10 cellular contexts compared by ENCODE assay signal in genomic region chr7:56104138-56104537, GRCh38. TPM values are rescaled to one million over a fixed set of nuclear protein-coding genes. Genes with fewer than 3 reads are reported as not detected.
DNase-seq lines count a peak whose midpoint lies in the region; ATAC-seq, FAIRE-seq and TF ChIP-seq lines count a peak whose summit lies in the region.
"Not testable (repeated sequence)": the region's sequence is repeated elsewhere in the genome, so short reads cannot be mapped to it uniquely, and the experiment has no call there.
"Had no signal": no experiment of that assay in that cellular context is flagged by ENCODE, and none has a peak within 500 bp of the region (broad histone marks: within the 10 kb centered on the region; RNA-seq: fewer than 3 reads in every experiment).

No MANE protein-coding gene starts in this region.

- not testable (repeated sequence) for TF ChIP-seq CTCF in DND-41 (IDR thresholded peaks at IDR 0.05; ENCODE audit: borderline replicate concordance, extremely low read depth, low read length, poor library complexity, severe bottlenecking); RWPE1 (conservative IDR thresholded peaks at IDR 0.05; ENCODE audit: low read depth); GM12878 (IDR thresholded peaks at IDR 0.05 in 2 of 3, conservative IDR thresholded peaks at IDR 0.05 in 1 of 3; ENCODE audit: control insufficient read depth in 2 of 3, extremely low read depth in 1 of 3, insufficient read depth in 1 of 3, low read depth in 3 of 3, low read length in 3 of 3); sigmoid colon (IDR thresholded peaks at IDR 0.05)

- H3K79me2 ChIP-seq in DND-41 (ENCODE audit: insufficient read depth, low read length) (peaks cover 43% of the 10 kb centered on the region), GM12878 (ENCODE audit: control insufficient read depth, insufficient read depth, low read length) (peaks cover 24% of the 10 kb centered on the region)

- CTCF ChIA-PET in RWPE1 (lab: Yijun Ruan, JAX): interaction anchor here (0.7 kb wide), 1 partner anchor 11 kb away, joined by 3 read pairs; no protein-coding TSS in a partner anchor
- CTCF ChIA-PET in GM12878 (lab: Yijun Ruan, JAX): interaction anchor here (0.7 to 1.4 kb wide), 2 partner anchors 31 to 1627 kb away, joined by 3 read pairs; no protein-coding TSS in a partner anchor

- H3K27ac ChIP-seq in DND-41 (ENCODE audit: low read length); GM12878 (ENCODE audit: control insufficient read depth, insufficient read depth); sigmoid colon: not testable (repeated sequence)
- 0 out of 2 replicates have a peak overlapping the region, but pooled peaks have one; percentile 2 for H3K27ac ChIP-seq in RWPE1

- BruUV-seq in GM12878 (replicated peaks; lab: Mats Ljungman, UMichigan): not testable (repeated sequence)

- not testable (repeated sequence) for H3K9ac ChIP-seq in DND-41 (ENCODE audit: low read depth, low read length); GM12878 (ENCODE audit: control insufficient read depth, insufficient read depth, low read length)

- H3K9me3 Mint-ChIP-seq in activated T-cell treated with anti-CD3 and anti-CD28 coated beads, Interleukin-2, amount 50 U/mL, for 24 hours: not testable (repeated sequence)

- H4K20me1 ChIP-seq in DND-41 (ENCODE audit: insufficient read depth, low read length): peaks cover 32% of the 10 kb centered on the region
- not testable (repeated sequence) for H4K20me1 ChIP-seq in GM12878 (ENCODE audit: control insufficient read depth, insufficient read depth)

- not testable (repeated sequence) for H3K27me3 ChIP-seq in DND-41 (ENCODE audit: insufficient read depth, low read length, poor library complexity); GM12878 (replicated peaks in 1 of 2; ENCODE audit: control insufficient read depth in 2 of 2, insufficient read depth in 2 of 2, low read length in 1 of 2); sigmoid colon

- POLR2A ChIA-PET in RWPE1 (lab: Yijun Ruan, JAX; ENCODE audit: low non-redundant PET) (interaction anchor here (0.7 kb wide), 1 partner anchor 123 kb away, joined by 3 read pairs; no protein-coding TSS in a partner anchor), GM12878 (lab: Charles Lee) (interaction anchor here (0.7 kb wide), 1 partner anchor 293 kb away, joined by 3 read pairs; no protein-coding TSS in a partner anchor)

- H2AFZ ChIP-seq in DND-41 (ENCODE audit: low read depth, low read length); GM12878 (ENCODE audit: control insufficient read depth, low read depth, low read length): not testable (repeated sequence)

- SMC1A ChIA-PET in GM12878 (lab: Charles Lee; ENCODE audit: uncharacterized antibody, unreplicated experiment): not testable (repeated sequence)

- H3K4me3 Mint-ChIP-seq in activated T-cell treated with anti-CD3 and anti-CD28 coated beads, Interleukin-2, amount 50 U/mL, for 24 hours: peak overlapping the region; percentile 97

- RAD21 ChIA-PET in GM12878 (lab: Charles Lee; ENCODE audit: unreplicated experiment): not testable (repeated sequence)

- H3K4me2 ChIP-seq in DND-41 (ENCODE audit: insufficient read depth, low read length) (peak overlapping the region; percentile 81), GM12878 (ENCODE audit: control insufficient read depth, insufficient read depth) (peak overlapping the region; percentile 44; the same call in 1 of the 2 replicates)

- not testable (repeated sequence) for FAIRE-seq in GM12878 (lab: Jason Lieb, UNC)

- not testable (repeated sequence) for DNase-seq in DND-41; RWPE1 (ENCODE audit: low spot score); activated T-cell treated with anti-CD3 and anti-CD28 coated beads, Interleukin-2, amount 50 U/mL, for 24 hours; GM12878 (ENCODE audit: low read depth, low spot score)
- DNase-seq in sigmoid colon: peak; percentile 12

- in situ Hi-C loops in GM12878 (cut with MboI): loop anchor here (10.0 kb wide), 1 partner anchor 1349 kb away; the partner anchor contains the start of gene SEC61G

- not testable (repeated sequence) for TF ChIP-seq EP300 in GM12878 (IDR thresholded peaks at IDR 0.05; ENCODE audit: borderline replicate concordance in 1 of 2, control insufficient read depth in 1 of 2, low read depth in 2 of 2, low read length in 2 of 2); sigmoid colon (IDR thresholded peaks at IDR 0.05)

- H3K4me3 ChIP-seq in DND-41 (ENCODE audit: low read depth in 1 of 2, low read length in 2 of 2): peak overlapping the region in 1 of 2 experiments; percentile 30; a peak in 1 of 4 replicates
- H3K4me3 ChIP-seq in GM12878: peak overlapping the region; percentile 87; the same call in 1 of the 2 replicates
- H3K4me3 ChIP-seq in sigmoid colon: not testable (repeated sequence)

- peaks cover 82% of the 10 kb centered on the region for H3K36me3 Mint-ChIP-seq in activated T-cell treated with anti-CD3 and anti-CD28 coated beads, Interleukin-2, amount 50 U/mL, for 24 hours (ENCODE audit: low read depth)

- WGBS in GM12878 (ENCODE audit: insufficient coverage, insufficient replicate concordance, low lambda C conversion rate, missing lambda C conversion rate): 81% methylated on average over 9 of the region's 9 CpGs
- 90% methylated on average over 9 of the region's 9 CpGs for WGBS in sigmoid colon, 2 donors

- H3K36me3 ChIP-seq in DND-41 (ENCODE audit: insufficient read depth, low read length): peaks cover 62% of the 10 kb centered on the region
- H3K36me3 ChIP-seq in GM12878 (ENCODE audit: control insufficient read depth in 2 of 2, insufficient read depth in 2 of 2, low read length in 1 of 2): peaks cover 3 to 27% of the 10 kb centered on the region in 2 experiments
- peaks cover 31 to 54% (median 40%) of the 10 kb centered on the region in 4 donors for H3K36me3 ChIP-seq in sigmoid colon

- H3K4me1 ChIP-seq in DND-41 (ENCODE audit: insufficient read depth, low read length): peaks cover 29% of the 10 kb centered on the region
- not testable (repeated sequence) for H3K4me1 ChIP-seq in GM12878 (ENCODE audit: control insufficient read depth, insufficient read depth, low read length)
- peaks cover 0 to 25% (median 15%) of the 10 kb centered on the region in 4 donors for H3K4me1 ChIP-seq in sigmoid colon

- not testable (repeated sequence) for TF ChIP-seq RAD21 in GM12878 (IDR thresholded peaks at IDR 0.05; ENCODE audit: insufficient read depth, low read depth, low read length)

- H3K27ac Mint-ChIP-seq in activated T-cell treated with anti-CD3 and anti-CD28 coated beads, Interleukin-2, amount 50 U/mL, for 24 hours: peak overlapping the region; percentile 57

- peaks cover 37% of the 10 kb centered on the region for H3K4me1 Mint-ChIP-seq in activated T-cell treated with anti-CD3 and anti-CD28 coated beads, Interleukin-2, amount 50 U/mL, for 24 hours (ENCODE audit: low read depth)

- not testable (repeated sequence) for H3K27me3 Mint-ChIP-seq in activated T-cell treated with anti-CD3 and anti-CD28 coated beads, Interleukin-2, amount 50 U/mL, for 24 hours

- H3K9me3 ChIP-seq in DND-41 (ENCODE audit: insufficient read depth, low read length, severe bottlenecking); GM12878 (replicated peaks; ENCODE audit: control insufficient read depth, insufficient read depth, low read length); sigmoid colon: not testable (repeated sequence)

- intact Hi-C loops in GM12878 (cut with micrococcal nuclease; ENCODE audit: unreplicated experiment): loop anchor here (10.0 kb wide), 1 partner anchor 219 kb away; the partner anchor contains the start of gene ZNF713
- intact Hi-C loops in sigmoid colon (cut with DNase I): not testable (repeated sequence)

- not testable (repeated sequence) for TF ChIP-seq POLR2A in GM12878 (IDR thresholded peaks at IDR 0.05; ENCODE audit: low read depth, low read length); sigmoid colon (IDR thresholded peaks at IDR 0.05)

- not testable (repeated sequence) for ATAC-seq in DND-41 (ENCODE audit: insufficient read depth, low read depth); GM12878

RNA-seq across cellular contexts. Expression of gene CHCHD2, which starts 2.1 kb away (rescaled TPM):
- total RNA-seq in GM12878 (2013; cell fraction: nucleolus; rRNA removed): 52.5 and 59.8 TPM in 2 replicates
- total RNA-seq in GM12878 (2014; rRNA removed) (731 and 805 TPM in 2 replicates), GM12878 (2014; rRNA removed; fragmentation: Illumina TruSeq; extraction: Trizol) (354 and 377 TPM in 2 replicates), GM12878 (2021) (662 and 669 TPM in 2 replicates), sigmoid colon (100 to 1,000 TPM; 315 to 508 (median 451) TPM)
- 340 TPM for polyA plus RNA-seq in GM12878 (2011; ENCODE audit: low read depth)
- polyA plus RNA-seq in GM12878 (2011; rRNA removed) (576 and 621 TPM in 2 replicates), GM12878 (2014; fragmentation: Illumina TruSeq; extraction: Trizol) (208 and 292 TPM in 2 replicates), GM12878 (2014; fragmentation: Nextera tagmentation; extraction: Ambion mirVana) (100 to 1,000 TPM in 1 of 2 experiments, 10 to 100 TPM in 1; 97.8 to 374 TPM), GM12878 (2014; rRNA removed) (678 and 750 TPM in 2 replicates), GM12878 (2016; fragmentation: Nextera tagmentation; extraction: Ambion mirVana) (1,000 to 10,000 TPM; 1,252 to 1,291 TPM), sigmoid colon (100 to 1,000 TPM; 636 to 769 (median 665) TPM)
- polyA plus RNA-seq in GM12878 (2011; cell fraction: cytosol; rRNA removed): 558 and 721 TPM in 2 replicates
- 411 and 417 TPM in 2 replicates for polyA plus RNA-seq in GM12878 (2011; cell fraction: nucleus; rRNA removed)
- polyA plus RNA-seq in GM12878 (2012): 502 and 538 TPM in 2 replicates
- 113 and 214 TPM in 2 replicates for polyA minus RNA-seq in GM12878 (2011; rRNA and poly(A)+ RNA removed)
- 112 and 138 TPM in 2 replicates for polyA minus RNA-seq in GM12878 (2011; cell fraction: cytosol; rRNA and poly(A)+ RNA removed)
- 54.2 and 63.0 TPM in 2 replicates for polyA minus RNA-seq in GM12878 (2011; cell fraction: nucleus; rRNA and poly(A)+ RNA removed)

RNA-seq across cellular contexts. Expression of gene PHKG1, which starts 11.4 kb away (rescaled TPM):
- total RNA-seq in GM12878 (2013; cell fraction: nucleolus; rRNA removed): 2.3 and 3.7 TPM in 2 replicates
- total RNA-seq in GM12878 (2014; rRNA removed) (0.27 and 1.6 TPM in 2 replicates), GM12878 (2014; rRNA removed; fragmentation: Illumina TruSeq; extraction: Trizol) (0.45 and 1.1 TPM in 2 replicates), GM12878 (2021) (0.64 and 0.82 TPM in 2 replicates), sigmoid colon (10 to 100 TPM in 1 of 4 donors, 1 to 10 TPM in 3; 3.2 to 18.7 (median 5.6) TPM)
- polyA plus RNA-seq in GM12878 (2011; ENCODE audit: low read depth): 2.1 TPM
- polyA plus RNA-seq in GM12878 (2011; rRNA removed) (0.62 and 1.4 TPM in 2 replicates), GM12878 (2014; fragmentation: Illumina TruSeq; extraction: Trizol) (0.11 and 0.43 TPM in 2 replicates), GM12878 (2014; fragmentation: Nextera tagmentation; extraction: Ambion mirVana) (under 1 TPM; 0.08 to 0.09 TPM), GM12878 (2014; rRNA removed) (0.86 and 1.2 TPM in 2 replicates), GM12878 (2016; fragmentation: Nextera tagmentation; extraction: Ambion mirVana) (under 1 TPM; 0.15 to 0.31 TPM), sigmoid colon (1 to 10 TPM in 1 of 3 donors, under 1 TPM in 1, not detected in 1; 0.60 to 3.8 TPM)
- polyA plus RNA-seq in GM12878 (2011; cell fraction: cytosol; rRNA removed): 0.45 and 1.1 TPM in 2 replicates
- 4.9 and 6.0 TPM in 2 replicates for polyA plus RNA-seq in GM12878 (2011; cell fraction: nucleus; rRNA removed)
- polyA plus RNA-seq in GM12878 (2012): 1.7 and 2.3 TPM in 2 replicates
- polyA minus RNA-seq in GM12878 (2011; rRNA and poly(A)+ RNA removed): 0.67 and 1.5 TPM in 2 replicates
- not detected in 2 replicates for polyA minus RNA-seq in GM12878 (2011; cell fraction: cytosol; rRNA and poly(A)+ RNA removed)
- polyA minus RNA-seq in GM12878 (2011; cell fraction: nucleus; rRNA and poly(A)+ RNA removed): 1.8 and 2.2 TPM in 2 replicates
- total RNA-seq: NCI-H460 had no signal

RNA-seq across cellular contexts. Expression of gene NUPR2, which starts 12.1 kb away (rescaled TPM):
- total RNA-seq in GM12878 (2013; cell fraction: nucleolus; rRNA removed): not detected in 2 replicates
- total RNA-seq in GM12878 (2014; rRNA removed) (not detected in 2 replicates), GM12878 (2014; rRNA removed; fragmentation: Illumina TruSeq; extraction: Trizol) (not detected in 2 replicates), GM12878 (2021) (not detected in 2 replicates), sigmoid colon (not detected)
- polyA plus RNA-seq in GM12878 (2011; ENCODE audit: low read depth): not detected
- polyA plus RNA-seq in GM12878 (2011; rRNA removed) (not detected in 2 replicates), GM12878 (2014; fragmentation: Illumina TruSeq; extraction: Trizol) (not detected in 2 replicates), GM12878 (2014; fragmentation: Nextera tagmentation; extraction: Ambion mirVana) (not detected), GM12878 (2014; rRNA removed) (not detected in 2 replicates), GM12878 (2016; fragmentation: Nextera tagmentation; extraction: Ambion mirVana) (not detected), sigmoid colon (1 to 10 TPM; 1.8 to 6.0 (median 2.9) TPM)
- not detected in 2 replicates for polyA plus RNA-seq in GM12878 (2011; cell fraction: cytosol; rRNA removed)
- polyA plus RNA-seq in GM12878 (2011; cell fraction: nucleus; rRNA removed): not detected in 2 replicates
- not detected in 2 replicates for polyA plus RNA-seq in GM12878 (2012)
- polyA minus RNA-seq in GM12878 (2011; rRNA and poly(A)+ RNA removed): not detected in 2 replicates
- not detected in 2 replicates for polyA minus RNA-seq in GM12878 (2011; cell fraction: cytosol; rRNA and poly(A)+ RNA removed)
- not detected in 2 replicates for polyA minus RNA-seq in GM12878 (2011; cell fraction: nucleus; rRNA and poly(A)+ RNA removed)
- total RNA-seq: CD8-positive, alpha-beta memory T cell; H4; IMR-90; NCI-H460 had no signal
- polyA plus RNA-seq: A549; CD8-positive, alpha-beta memory T cell; IMR-90 had no signal

RNA-seq across cellular contexts. Expression of gene SUMF2, which starts 40.1 kb away (rescaled TPM):
- total RNA-seq in GM12878 (2013; cell fraction: nucleolus; rRNA removed): 149 and 163 TPM in 2 replicates
- 84.6 and 96.1 TPM in 2 replicates for total RNA-seq in GM12878 (2014; rRNA removed)
- 70.8 and 72.4 TPM in 2 replicates for total RNA-seq in GM12878 (2014; rRNA removed; fragmentation: Illumina TruSeq; extraction: Trizol)
- 102 and 103 TPM in 2 replicates for total RNA-seq in GM12878 (2021)
- polyA plus RNA-seq in GM12878 (2011; ENCODE audit: low read depth): 42.2 TPM
- polyA plus RNA-seq in GM12878 (2011; rRNA removed): 57.6 and 70.5 TPM in 2 replicates
- polyA plus RNA-seq in GM12878 (2011; cell fraction: cytosol; rRNA removed): 81.9 and 86.5 TPM in 2 replicates
- polyA plus RNA-seq in GM12878 (2011; cell fraction: nucleus; rRNA removed): 170 and 178 TPM in 2 replicates
- polyA plus RNA-seq in GM12878 (2012): 77.6 and 84.4 TPM in 2 replicates
- polyA plus RNA-seq in GM12878 (2014; fragmentation: Illumina TruSeq; extraction: Trizol): 87.4 and 106 TPM in 2 replicates
- polyA plus RNA-seq in GM12878 (2014; fragmentation: Nextera tagmentation; extraction: Ambion mirVana): 10 to 100 TPM; 39.9 to 62.4 TPM
- 85.7 and 93.0 TPM in 2 replicates for polyA plus RNA-seq in GM12878 (2014; rRNA removed)
- 10 to 100 TPM; 67.7 to 72.6 TPM for polyA plus RNA-seq in GM12878 (2016; fragmentation: Nextera tagmentation; extraction: Ambion mirVana)
- 53.3 and 94.2 TPM in 2 replicates for polyA minus RNA-seq in GM12878 (2011; rRNA and poly(A)+ RNA removed)
- polyA minus RNA-seq in GM12878 (2011; cell fraction: cytosol; rRNA and poly(A)+ RNA removed): 31.7 and 32.2 TPM in 2 replicates
- polyA minus RNA-seq in GM12878 (2011; cell fraction: nucleus; rRNA and poly(A)+ RNA removed): 41.7 and 51.2 TPM in 2 replicates
- 100 to 1,000 TPM in 2 of 4 donors, 10 to 100 TPM in 2; 87.5 to 107 (median 96.3) TPM for total RNA-seq in sigmoid colon
- 10 to 100 TPM; 24.6 to 93.4 (median 38.8) TPM for polyA plus RNA-seq in sigmoid colon

RNA-seq across cellular contexts. Expression of gene CCT6A, which starts 52.6 kb away (rescaled TPM):
- total RNA-seq in GM12878 (2013; cell fraction: nucleolus; rRNA removed): 96.4 and 103 TPM in 2 replicates
- total RNA-seq in GM12878 (2014; rRNA removed) (263 and 264 TPM in 2 replicates), GM12878 (2014; rRNA removed; fragmentation: Illumina TruSeq; extraction: Trizol) (324 and 357 TPM in 2 replicates), GM12878 (2021) (202 and 206 TPM in 2 replicates), sigmoid colon (10 to 100 TPM; 67.0 to 93.1 (median 88.5) TPM)
- polyA plus RNA-seq in GM12878 (2011; ENCODE audit: low read depth): 162 TPM
- polyA plus RNA-seq in GM12878 (2011; rRNA removed) (346 and 392 TPM in 2 replicates), GM12878 (2014; fragmentation: Illumina TruSeq; extraction: Trizol) (272 and 346 TPM in 2 replicates), GM12878 (2014; fragmentation: Nextera tagmentation; extraction: Ambion mirVana) (100 to 1,000 TPM; 191 to 319 TPM), GM12878 (2014; rRNA removed) (247 and 252 TPM in 2 replicates), GM12878 (2016; fragmentation: Nextera tagmentation; extraction: Ambion mirVana) (100 to 1,000 TPM; 455 to 480 TPM), sigmoid colon (100 to 1,000 TPM in 1 of 3 donors, 10 to 100 TPM in 2; 52.9 to 114 (median 72.4) TPM)
- 129 and 184 TPM in 2 replicates for polyA plus RNA-seq in GM12878 (2011; cell fraction: cytosol; rRNA removed)
- 131 and 175 TPM in 2 replicates for polyA plus RNA-seq in GM12878 (2011; cell fraction: nucleus; rRNA removed)
- polyA plus RNA-seq in GM12878 (2012): 121 and 132 TPM in 2 replicates
- 170 and 321 TPM in 2 replicates for polyA minus RNA-seq in GM12878 (2011; rRNA and poly(A)+ RNA removed)
- polyA minus RNA-seq in GM12878 (2011; cell fraction: cytosol; rRNA and poly(A)+ RNA removed): 57.2 and 72.0 TPM in 2 replicates
- 42.2 and 64.6 TPM in 2 replicates for polyA minus RNA-seq in GM12878 (2011; cell fraction: nucleus; rRNA and poly(A)+ RNA removed)
